ENCODE assay signal across 8 cellular contexts in the genomic region with DNA sequence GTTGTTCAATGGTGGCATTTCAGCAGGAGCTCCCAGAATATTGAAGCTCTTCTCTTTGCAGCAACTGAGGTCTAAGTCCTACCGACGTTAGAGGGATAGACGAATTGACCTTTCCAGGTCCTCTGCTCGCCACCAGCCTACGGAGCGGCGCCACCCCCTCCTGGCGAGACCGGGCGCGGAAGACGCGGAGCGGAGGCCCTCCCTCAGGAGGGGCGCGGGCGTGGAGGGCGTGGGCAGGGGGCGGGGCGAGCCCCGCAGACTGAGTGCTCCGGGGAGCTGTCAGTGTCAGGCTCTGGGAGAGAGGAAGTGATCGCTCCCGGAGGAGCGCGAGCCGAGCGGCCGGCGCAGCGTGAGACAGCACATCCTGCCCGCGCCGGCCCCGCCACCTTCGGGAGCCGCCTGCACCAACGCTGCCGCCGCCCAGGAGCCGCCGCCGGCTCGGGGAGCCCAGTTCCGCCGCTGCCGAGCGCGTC. TPM values are rescaled to one million over a fixed set of nuclear protein-coding genes. Genes with fewer than 3 reads are reported as not detected.
A peak's percentile ranks its signal among the peaks of the same experiment; 100 is the strongest.
DNase-seq lines count a peak whose midpoint lies in the region; ATAC-seq and TF ChIP-seq lines count a peak whose summit lies in the region.

Gene DYNC1I1, plus strand, starts transcription at position 257 of the 473 bp plus-strand sequence. CDS start 32,176 bp downstream, outside the sequence.

- no peaks in the 10 kb centered on the region for H3K36me3 Mint-ChIP-seq in CD8-positive, alpha-beta memory T cell
- H3K36me3 Mint-ChIP-seq in activated T-helper 1 cell treated with anti-CD3 and anti-CD28 coated beads, Interleukin-12 subunit alpha, Interleukin-12 subunit beta, Interleukin-2, Interleukin-4 antibody, amounts not matched to agents 30 ng/mL and 10 ng/mL and 1 ng/mL, durations not matched to agents 14 hours and 24 hours and 36 hours (ENCODE audit: low read depth) = no peaks in the 10 kb centered on the region
- H3K36me3 Mint-ChIP-seq in neural progenitor cell = no peaks in the 10 kb centered on the region

- peak within 1 kb of the TSS in 4 of 7 donors; percentile 15 to 62 (median 48) for H3K4me3 Mint-ChIP-seq in CD8-positive, alpha-beta memory T cell
- H3K4me3 Mint-ChIP-seq in activated T-helper 1 cell treated with anti-CD3 and anti-CD28 coated beads, Interleukin-12 subunit alpha, Interleukin-12 subunit beta, Interleukin-2, Interleukin-4 antibody, amounts not matched to agents 30 ng/mL and 10 ng/mL and 1 ng/mL, durations not matched to agents 14 hours and 24 hours and 36 hours = peak within 1 kb of the TSS; percentile 72
- H3K4me3 Mint-ChIP-seq in neural progenitor cell = peak within 1 kb of the TSS; percentile 90

- no peak within 1 kb of the TSS for H3K9ac ChIP-seq in neural progenitor cell

- H3K79me2 ChIP-seq in neural progenitor cell (ENCODE audit: low read depth) = no peaks in the 10 kb centered on the region

- H2AFZ ChIP-seq in neural progenitor cell (replicated peaks) = peak within 1 kb of the TSS; percentile 74

- TF ChIP-seq CTCF in neural progenitor cell (IDR thresholded peaks at IDR 0.05) = peak; percentile 14

- H3K9me3 ChIP-seq in CD8-positive, alpha-beta memory T cell (ENCODE audit: low read length) = no peaks in the 10 kb centered on the region
- no peaks in the 10 kb centered on the region for H3K9me3 ChIP-seq in neural progenitor cell (ENCODE audit: low read depth)

- peaks cover 28 to 35% of the 10 kb centered on the region in 2 donors for H3K27me3 Mint-ChIP-seq in CD8-positive, alpha-beta memory T cell
- H3K27me3 Mint-ChIP-seq in activated T-helper 1 cell treated with anti-CD3 and anti-CD28 coated beads, Interleukin-12 subunit alpha, Interleukin-12 subunit beta, Interleukin-2, Interleukin-4 antibody, amounts not matched to agents 30 ng/mL and 10 ng/mL and 1 ng/mL, durations not matched to agents 14 hours and 24 hours and 36 hours (ENCODE audit: insufficient read depth) = peaks cover 22% of the 10 kb centered on the region
- peaks cover 5% of the 10 kb centered on the region for H3K27me3 Mint-ChIP-seq in neural progenitor cell (ENCODE audit: insufficient read depth, low read depth)

- H4K20me1 ChIP-seq in neural progenitor cell (ENCODE audit: low read depth) = no peaks in the 10 kb centered on the region

- no peak for DNase-seq in CD8-positive, alpha-beta memory T cell
- peak; percentile 55 for DNase-seq in NCI-H510A (lab: John Stamatoyannopoulos, UW)
- peak; percentile 1 for DNase-seq in activated T-helper 1 cell treated with anti-CD3 and anti-CD28 coated beads, Interleukin-12 subunit alpha, Interleukin-12 subunit beta, Interleukin-2, Interleukin-4 antibody, amounts not matched to agents 30 ng/mL and 10 ng/mL and 1 ng/mL, durations not matched to agents 14 hours and 24 hours and 36 hours (ENCODE audit: low spot score)
- peak; percentile 66 for DNase-seq in globus pallidus (ENCODE audit: low spot score)
- DNase-seq in neural progenitor cell (ENCODE audit: low spot score) = peak; percentile 83
- peak; percentile 70 for DNase-seq in ureter (ENCODE audit: low spot score)

- CTCF ChIA-PET in CD8-positive, alpha-beta memory T cell (lab: Charles Lee) = no interaction called here

- H3K27ac ChIP-seq in CD8-positive, alpha-beta memory T cell (ENCODE audit: low read depth, low read length) = no peak within 1 kb of the TSS
- H3K27ac ChIP-seq in neural progenitor cell = no peak within 1 kb of the TSS

- ATAC-seq in GM19351 (IDR thresholded peaks at IDR 0.05; ENCODE audit: unreplicated experiment) = peak; percentile 90
- peak; percentile 95 for ATAC-seq in HG03280 (IDR thresholded peaks at IDR 0.05; ENCODE audit: unreplicated experiment)

- no peak within 1 kb of the TSS for H3K27ac Mint-ChIP-seq in CD8-positive, alpha-beta memory T cell
- H3K27ac Mint-ChIP-seq in activated T-helper 1 cell treated with anti-CD3 and anti-CD28 coated beads, Interleukin-12 subunit alpha, Interleukin-12 subunit beta, Interleukin-2, Interleukin-4 antibody, amounts not matched to agents 30 ng/mL and 10 ng/mL and 1 ng/mL, durations not matched to agents 14 hours and 24 hours and 36 hours = no peak within 1 kb of the TSS
- H3K27ac Mint-ChIP-seq in neural progenitor cell = no peak within 1 kb of the TSS

- H3K4me2 ChIP-seq in neural progenitor cell = peak within 1 kb of the TSS; percentile 100

- H3K4me3 ChIP-seq in CD8-positive, alpha-beta memory T cell (ENCODE audit: low read length) = no peak within 1 kb of the TSS
- H3K4me3 ChIP-seq in neural progenitor cell = peak within 1 kb of the TSS; percentile 74

- H3F3A ChIP-seq in neural progenitor cell (ENCODE audit: low read depth) = no peaks in the 10 kb centered on the region

- H3K9me3 Mint-ChIP-seq in CD8-positive, alpha-beta memory T cell = peaks cover 0 to 11% (median 2%) of the 10 kb centered on the region in 5 donors
- H3K9me3 Mint-ChIP-seq in activated T-helper 1 cell treated with anti-CD3 and anti-CD28 coated beads, Interleukin-12 subunit alpha, Interleukin-12 subunit beta, Interleukin-2, Interleukin-4 antibody, amounts not matched to agents 30 ng/mL and 10 ng/mL and 1 ng/mL, durations not matched to agents 14 hours and 24 hours and 36 hours = no peaks in the 10 kb centered on the region
- H3K9me3 Mint-ChIP-seq in neural progenitor cell = no peaks in the 10 kb centered on the region

- peaks cover 2 to 6% (median 3%) of the 10 kb centered on the region in 3 donors for H3K4me1 Mint-ChIP-seq in CD8-positive, alpha-beta memory T cell
- no peaks in the 10 kb centered on the region for H3K4me1 Mint-ChIP-seq in activated T-helper 1 cell treated with anti-CD3 and anti-CD28 coated beads, Interleukin-12 subunit alpha, Interleukin-12 subunit beta, Interleukin-2, Interleukin-4 antibody, amounts not matched to agents 30 ng/mL and 10 ng/mL and 1 ng/mL, durations not matched to agents 14 hours and 24 hours and 36 hours (ENCODE audit: low read depth)
- H3K4me1 Mint-ChIP-seq in neural progenitor cell = peaks cover 27% of the 10 kb centered on the region

- no peaks in the 10 kb centered on the region for H3K4me1 ChIP-seq in CD8-positive, alpha-beta memory T cell (ENCODE audit: insufficient read depth, low read length)
- peaks cover 10% of the 10 kb centered on the region for H3K4me1 ChIP-seq in neural progenitor cell

- H3K27me3 ChIP-seq in CD8-positive, alpha-beta memory T cell (ENCODE audit: insufficient read depth, low read length, poor library complexity, severe bottlenecking) = no peaks in the 10 kb centered on the region
- peaks cover 32% of the 10 kb centered on the region for H3K27me3 ChIP-seq in neural progenitor cell

- no peaks in the 10 kb centered on the region for H3K36me3 ChIP-seq in CD8-positive, alpha-beta memory T cell (ENCODE audit: insufficient read depth, low read length)
- no peaks in the 10 kb centered on the region for H3K36me3 ChIP-seq in neural progenitor cell

- POLR2A ChIA-PET in CD8-positive, alpha-beta memory T cell (lab: Charles Lee) = no interaction called here

- intact Hi-C loops in activated T-helper 1 cell treated with anti-CD3 and anti-CD28 coated beads, Interleukin-12 subunit alpha, Interleukin-12 subunit beta, Interleukin-2, Interleukin-4 antibody, amounts not matched to agents 30 ng/mL and 10 ng/mL and 1 ng/mL, durations not matched to agents 14 hours and 24 hours and 36 hours (cut with micrococcal nuclease) = no loop called here

RNA-seq across cellular contexts. Expression of gene DYNC1I1, which starts in this region (rescaled TPM):
- total RNA-seq in CD8-positive, alpha-beta memory T cell = not detected
- not detected for polyA plus RNA-seq in CD8-positive, alpha-beta memory T cell
- total RNA-seq in activated T-helper 1 cell treated with anti-CD3 and anti-CD28 coated beads, Interleukin-12 subunit alpha, Interleukin-12 subunit beta, Interleukin-2, Interleukin-4 antibody, amounts not matched to agents 30 ng/mL and 10 ng/mL and 1 ng/mL, durations not matched to agents 14 hours and 24 hours and 36 hours = not detected in 2 replicates
- total RNA-seq in neural progenitor cell (ENCODE audit: low replicate concordance) (0.53 and 0.79 TPM in 2 replicates), ureter (14.6 TPM)

Comparison
In these comparisons a context has a peak if more than half of its experiments do, and no peak if none do; other contexts are left out.
1. Peak in DNase-seq in activated T-helper 1 cell treated with anti-CD3 and anti-CD28 coated beads, Interleukin-12 subunit alpha, Interleukin-12 subunit beta, Interleukin-2, Interleukin-4 antibody, amounts not matched to agents 30 ng/mL and 10 ng/mL and 1 ng/mL, durations not matched to agents 14 hours and 24 hours and 36 hours; RNA of the gene not detected or under 1 TPM.
2. Peak in DNase-seq, H3K4me3 ChIP-seq and H3K4me2 ChIP-seq in neural progenitor cell; RNA of the gene not detected or under 1 TPM.
3. DNase-seq: peak in NCI-H510A (single experiment), globus pallidus (single experiment) and ureter (single experiment); none in CD8-positive, alpha-beta memory T cell (0 of 5).
4. Peak in every context shown above with its lines, with median percentiles within 50 percentile points of each other: H3K4me3 Mint-ChIP-seq.